In the genomic region with DNA sequence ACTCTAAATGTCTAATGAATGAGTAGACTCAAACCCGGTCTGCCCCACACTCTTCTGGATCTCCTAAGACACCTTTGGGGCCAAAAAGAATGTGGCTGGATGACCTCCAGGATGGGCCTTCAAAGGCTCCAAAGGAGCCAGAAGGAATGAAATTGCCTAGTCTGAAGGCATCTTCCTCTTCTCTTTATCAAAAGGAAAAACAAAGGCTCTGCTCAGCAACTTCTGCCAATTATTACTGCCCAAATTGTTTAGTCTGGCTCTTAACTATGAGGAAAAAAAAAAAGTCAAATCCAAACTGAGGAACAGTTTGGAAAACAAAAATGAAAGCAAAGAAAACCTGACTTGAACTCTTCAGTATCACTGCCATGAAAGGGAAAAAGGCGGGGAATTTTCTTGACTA, we compare ENCODE assay signal across 27 cellular contexts.
"Had no signal": no experiment of that assay in that cellular context is flagged by ENCODE, and none has a peak within 500 bp of the region (broad histone marks: within the 10 kb centered on the region; RNA-seq: fewer than 3 reads in every experiment).

No MANE protein-coding gene starts in this region.

- H3K4me3 Mint-ChIP-seq: activated CD4-positive, alpha-beta T cell treated with anti-CD3 and anti-CD28 coated beads, Interleukin-2, amount 10 ng/mL, durations not matched to agents 24 days and 14 days; activated CD8-positive, alpha-beta memory T cell treated with anti-CD3 and anti-CD28 coated beads, Interleukin-2, amount 10 ng/mL, durations not matched to agents 7 days and 5 days; activated naive CD8-positive, alpha-beta T cell treated with anti-CD3 and anti-CD28 coated beads for 36 hours; activated T-cell treated with anti-CD3 and anti-CD28 coated beads, Interleukin-2, amount 50 U/mL, for 4 hours; T-helper 2 cell treated with Interferon-gamma antibody and Interleukin-4, amounts not matched to agents 5 μg/mL and 100 μg/mL, for 36 hours had no signal

- H3K4me3 ChIP-seq: cardiac muscle cell, MG63, Peyer's patch, SJCRH30 had no signal

- H3K4me1 Mint-ChIP-seq: activated CD4-positive, alpha-beta T cell treated with anti-CD3 and anti-CD28 coated beads, Interleukin-2, amount 10 ng/mL, durations not matched to agents 24 days and 14 days; activated CD8-positive, alpha-beta memory T cell treated with anti-CD3 and anti-CD28 coated beads, Interleukin-2, amount 10 ng/mL, durations not matched to agents 7 days and 5 days; activated naive CD8-positive, alpha-beta T cell treated with anti-CD3 and anti-CD28 coated beads for 36 hours had no signal

- H3K36me3 ChIP-seq: cardiac muscle cell, MG63, Peyer's patch, SJCRH30 had no signal

- ATAC-seq: activated CD8-positive, alpha-beta memory T cell treated with anti-CD3 and anti-CD28 coated beads, Interleukin-2, amount 10 ng/mL, durations not matched to agents 7 days and 5 days; activated T-cell treated with anti-CD3 and anti-CD28 coated beads, Interleukin-2, amount 50 U/mL, for 4 hours; SK-N-SH treated with all-trans-retinoic acid at 6 μM for 48 hours had no signal

- H3K27me3 Mint-ChIP-seq: activated CD4-positive, alpha-beta T cell treated with anti-CD3 and anti-CD28 coated beads, Interleukin-2, amount 10 ng/mL, durations not matched to agents 24 days and 14 days; activated CD8-positive, alpha-beta memory T cell treated with anti-CD3 and anti-CD28 coated beads, Interleukin-2, amount 10 ng/mL, durations not matched to agents 7 days and 5 days; activated naive CD8-positive, alpha-beta T cell treated with anti-CD3 and anti-CD28 coated beads for 36 hours had no signal

- H3K4me1 ChIP-seq: Peyer's patch, SJCRH30 had no signal

- H3K27ac ChIP-seq: brain microvascular endothelial cell, cardiac muscle cell, Peyer's patch, RWPE1, SJCRH30 had no signal

- H3K27ac Mint-ChIP-seq: activated CD4-positive, alpha-beta T cell treated with anti-CD3 and anti-CD28 coated beads, Interleukin-2, amount 10 ng/mL, durations not matched to agents 24 days and 14 days; activated CD8-positive, alpha-beta memory T cell treated with anti-CD3 and anti-CD28 coated beads, Interleukin-2, amount 10 ng/mL, durations not matched to agents 7 days and 5 days; activated naive CD8-positive, alpha-beta T cell treated with anti-CD3 and anti-CD28 coated beads for 36 hours; T-helper 2 cell treated with Interferon-gamma antibody and Interleukin-4, amounts not matched to agents 5 μg/mL and 100 μg/mL, for 36 hours had no signal

- DNase-seq: activated CD4-positive, alpha-beta T cell treated with anti-CD3 and anti-CD28 coated beads for 1 hour; activated CD4-positive, alpha-beta T cell treated with anti-CD3 and anti-CD28 coated beads, Interleukin-2, amount 10 ng/mL, durations not matched to agents 24 days and 14 days; activated CD4-positive, alpha-beta T cell treated with anti-CD3 and anti-CD28 coated beads, Interleukin-2, amount 50 U/mL, for 48 hours; activated CD8-positive, alpha-beta memory T cell treated with anti-CD3 and anti-CD28 coated beads, Interleukin-2, amount 10 ng/mL, durations not matched to agents 7 days and 5 days; activated effector memory CD4-positive, alpha-beta T cell treated with anti-CD3 and anti-CD28 coated beads, Interleukin-2, amount 50 U/mL, for 16 hours; activated naive CD4-positive, alpha-beta T cell treated with Interleukin-2 at 50 U/mL for 16 hours; activated naive CD8-positive, alpha-beta T cell treated with anti-CD3 and anti-CD28 coated beads for 36 hours; activated T-cell treated with anti-CD3 and anti-CD28 coated beads, Interleukin-2, amount 50 U/mL, for 4 hours; aorta; brain microvascular endothelial cell; MG63; MV-4-11; NCI-H1105; NCI-H1436; NCI-H1694 treated with DMSO at 0.1 percent for 48 hours; NCI-H2029 treated with DMSO at 0.1 percent for 48 hours; NCI-H510A treated with DMSO at 0.1 percent for 48 hours; NCI-H69; NK-92 treated with Interleukin-12 subunit alpha and Interleukin-12 subunit beta, amount 100 ng/mL, for 24 hours; Peyer's patch; Right ventricle myocardium superior; SJCRH30; SW 1271 had no signal

- H3K9me3 ChIP-seq: MG63, Peyer's patch, SJCRH30 had no signal

- H3K27me3 ChIP-seq: brain microvascular endothelial cell, cardiac muscle cell, MG63, Peyer's patch, SJCRH30 had no signal
